Comparison of ENCODE assay signal across 5 cellular contexts in the genomic region with DNA sequence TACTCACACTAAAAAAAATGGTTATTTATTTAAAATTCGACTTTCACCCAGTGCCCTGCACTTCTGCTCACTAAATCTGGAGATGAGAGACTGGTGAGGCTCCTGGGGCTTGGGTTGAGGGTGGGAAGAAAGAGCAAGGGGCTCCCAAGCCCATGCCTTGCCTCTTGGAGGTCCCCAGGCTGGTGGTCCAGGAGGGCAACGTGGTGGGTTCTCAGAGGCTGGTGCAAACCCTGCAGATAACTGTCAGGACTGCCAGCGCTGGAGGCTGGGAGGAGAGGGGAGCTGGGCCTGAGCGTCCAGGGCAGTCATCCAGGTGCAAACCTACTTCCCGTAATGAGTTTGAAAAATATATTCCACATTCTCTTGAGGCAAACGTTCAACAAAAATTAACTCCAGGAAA.
"Had no signal": no experiment of that assay in that cellular context is flagged by ENCODE, and none has a peak within 500 bp of the region (broad histone marks: within the 10 kb centered on the region; RNA-seq: fewer than 3 reads in every experiment).

No MANE protein-coding gene starts in this region.

- H3K36me3 Mint-ChIP-seq: IgD-negative memory B cell had no signal

- H3K27me3 Mint-ChIP-seq: IgD-negative memory B cell had no signal

- DNase-seq: IMR-90, KBM-7 had no signal

- H3K27ac Mint-ChIP-seq: IgD-negative memory B cell had no signal

- H3K27ac ChIP-seq: HL-60 had no signal

- H3K4me1 Mint-ChIP-seq: IgD-negative memory B cell had no signal

- H3K4me3 ChIP-seq: K562 had no signal
